Comparison of ENCODE assay signal across 1 cellular context in genomic region chr7:66114743-66115727, GRCh38.
TF ChIP-seq lines count a peak whose summit lies in the region.

Gene CRCP (plus strand): TSS chr7:66114847. CDS start chr7:66114963, 116 bp downstream.

TF ChIP-seq in HepG2, 621 proteins besides CTCF, POLR2A, EP300 and RAD21 (continued from another document and continues in another):
- 0 out of 2 replicates have a peak, but pooled peaks have one; percentile 39 for TF ChIP-seq ZNF788 (CRISPR knock-in tag; IDR thresholded peaks at IDR 0.05; ENCODE audit: borderline replicate concordance)
- peak; percentile 68; the same call in 1 of the 2 replicates for TF ChIP-seq IKZF5 (CRISPR knock-in tag; IDR thresholded peaks at IDR 0.05)
- TF ChIP-seq ZNF143 (CRISPR knock-in tag; IDR thresholded peaks at IDR 0.05) = peak; percentile 91
- peak; percentile 67 for TF ChIP-seq RXRA (CRISPR knock-in tag; IDR thresholded peaks at IDR 0.05)
- no peak for TF ChIP-seq DNMT3B (CRISPR knock-in tag; conservative IDR thresholded peaks at IDR 0.05)
- peak; percentile 87 for TF ChIP-seq SALL2 (CRISPR knock-in tag; IDR thresholded peaks at IDR 0.05)
- TF ChIP-seq E2F5 (CRISPR knock-in tag; conservative IDR thresholded peaks at IDR 0.05) = peak; percentile 64; the same call in 1 of the 2 replicates
- TF ChIP-seq KLF12 (CRISPR knock-in tag; IDR thresholded peaks at IDR 0.05; ENCODE audit: borderline replicate concordance) = peak; percentile 81
- TF ChIP-seq, protein P1, sequence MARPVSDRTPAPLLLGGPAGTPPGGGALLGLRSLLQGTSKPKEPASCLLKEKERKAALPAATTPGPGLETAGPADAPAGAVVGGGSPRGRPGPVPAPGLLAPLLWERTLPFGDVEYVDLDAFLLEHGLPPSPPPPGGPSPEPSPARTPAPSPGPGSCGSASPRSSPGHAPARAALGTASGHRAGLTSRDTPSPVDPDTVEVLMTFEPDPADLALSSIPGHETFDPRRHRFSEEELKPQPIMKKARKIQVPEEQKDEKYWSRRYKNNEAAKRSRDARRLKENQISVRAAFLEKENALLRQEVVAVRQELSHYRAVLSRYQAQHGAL (CRISPR knock-in tag; IDR thresholded peaks at IDR 0.05; ENCODE audit: not compliant biosample characterization) = peak; percentile 72
- TF ChIP-seq, protein P2, sequence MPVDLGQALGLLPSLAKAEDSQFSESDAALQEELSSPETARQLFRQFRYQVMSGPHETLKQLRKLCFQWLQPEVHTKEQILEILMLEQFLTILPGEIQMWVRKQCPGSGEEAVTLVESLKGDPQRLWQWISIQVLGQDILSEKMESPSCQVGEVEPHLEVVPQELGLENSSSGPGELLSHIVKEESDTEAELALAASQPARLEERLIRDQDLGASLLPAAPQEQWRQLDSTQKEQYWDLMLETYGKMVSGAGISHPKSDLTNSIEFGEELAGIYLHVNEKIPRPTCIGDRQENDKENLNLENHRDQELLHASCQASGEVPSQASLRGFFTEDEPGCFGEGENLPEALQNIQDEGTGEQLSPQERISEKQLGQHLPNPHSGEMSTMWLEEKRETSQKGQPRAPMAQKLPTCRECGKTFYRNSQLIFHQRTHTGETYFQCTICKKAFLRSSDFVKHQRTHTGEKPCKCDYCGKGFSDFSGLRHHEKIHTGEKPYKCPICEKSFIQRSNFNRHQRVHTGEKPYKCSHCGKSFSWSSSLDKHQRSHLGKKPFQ (CRISPR knock-in tag; IDR thresholded peaks at IDR 0.05; ENCODE audit: insufficient replicate concordance) = peak; percentile 82
- TF ChIP-seq ZNF235 (CRISPR knock-in tag; IDR thresholded peaks at IDR 0.05; ENCODE audit: borderline replicate concordance) = peak; percentile 28; the same call in 1 of the 2 replicates
- TF ChIP-seq, protein P3, sequence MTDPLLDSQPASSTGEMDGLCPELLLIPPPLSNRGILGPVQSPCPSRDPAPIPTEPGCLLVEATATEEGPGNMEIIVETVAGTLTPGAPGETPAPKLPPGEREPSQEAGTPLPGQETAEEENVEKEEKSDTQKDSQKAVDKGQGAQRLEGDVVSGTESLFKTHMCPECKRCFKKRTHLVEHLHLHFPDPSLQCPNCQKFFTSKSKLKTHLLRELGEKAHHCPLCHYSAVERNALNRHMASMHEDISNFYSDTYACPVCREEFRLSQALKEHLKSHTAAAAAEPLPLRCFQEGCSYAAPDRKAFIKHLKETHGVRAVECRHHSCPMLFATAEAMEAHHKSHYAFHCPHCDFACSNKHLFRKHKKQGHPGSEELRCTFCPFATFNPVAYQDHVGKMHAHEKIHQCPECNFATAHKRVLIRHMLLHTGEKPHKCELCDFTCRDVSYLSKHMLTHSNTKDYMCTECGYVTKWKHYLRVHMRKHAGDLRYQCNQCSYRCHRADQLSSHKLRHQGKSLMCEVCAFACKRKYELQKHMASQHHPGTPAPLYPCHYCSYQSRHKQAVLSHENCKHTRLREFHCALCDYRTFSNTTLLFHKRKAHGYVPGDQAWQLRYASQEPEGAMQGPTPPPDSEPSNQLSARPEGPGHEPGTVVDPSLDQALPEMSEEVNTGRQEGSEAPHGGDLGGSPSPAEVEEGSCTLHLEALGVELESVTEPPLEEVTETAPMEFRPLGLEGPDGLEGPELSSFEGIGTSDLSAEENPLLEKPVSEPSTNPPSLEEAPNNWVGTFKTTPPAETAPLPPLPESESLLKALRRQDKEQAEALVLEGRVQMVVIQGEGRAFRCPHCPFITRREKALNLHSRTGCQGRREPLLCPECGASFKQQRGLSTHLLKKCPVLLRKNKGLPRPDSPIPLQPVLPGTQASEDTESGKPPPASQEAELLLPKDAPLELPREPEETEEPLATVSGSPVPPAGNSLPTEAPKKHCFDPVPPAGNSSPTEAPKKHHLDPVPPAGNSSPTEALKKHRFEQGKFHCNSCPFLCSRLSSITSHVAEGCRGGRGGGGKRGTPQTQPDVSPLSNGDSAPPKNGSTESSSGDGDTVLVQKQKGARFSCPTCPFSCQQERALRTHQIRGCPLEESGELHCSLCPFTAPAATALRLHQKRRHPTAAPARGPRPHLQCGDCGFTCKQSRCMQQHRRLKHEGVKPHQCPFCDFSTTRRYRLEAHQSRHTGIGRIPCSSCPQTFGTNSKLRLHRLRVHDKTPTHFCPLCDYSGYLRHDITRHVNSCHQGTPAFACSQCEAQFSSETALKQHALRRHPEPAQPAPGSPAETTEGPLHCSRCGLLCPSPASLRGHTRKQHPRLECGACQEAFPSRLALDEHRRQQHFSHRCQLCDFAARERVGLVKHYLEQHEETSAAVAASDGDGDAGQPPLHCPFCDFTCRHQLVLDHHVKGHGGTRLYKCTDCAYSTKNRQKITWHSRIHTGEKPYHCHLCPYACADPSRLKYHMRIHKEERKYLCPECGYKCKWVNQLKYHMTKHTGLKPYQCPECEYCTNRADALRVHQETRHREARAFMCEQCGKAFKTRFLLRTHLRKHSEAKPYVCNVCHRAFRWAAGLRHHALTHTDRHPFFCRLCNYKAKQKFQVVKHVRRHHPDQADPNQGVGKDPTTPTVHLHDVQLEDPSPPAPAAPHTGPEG (CRISPR knock-in tag; IDR thresholded peaks at IDR 0.05) = no peak
- TF ChIP-seq ZNF782 (CRISPR knock-in tag; IDR thresholded peaks at IDR 0.05; ENCODE audit: borderline replicate concordance) = peak; percentile 86
- TF ChIP-seq NFIB (CRISPR knock-in tag; IDR thresholded peaks at IDR 0.05; ENCODE audit: borderline replicate concordance) = no peak
- no peak for TF ChIP-seq ZNF234 (CRISPR knock-in tag; conservative IDR thresholded peaks at IDR 0.05)
- TF ChIP-seq, protein P4, sequence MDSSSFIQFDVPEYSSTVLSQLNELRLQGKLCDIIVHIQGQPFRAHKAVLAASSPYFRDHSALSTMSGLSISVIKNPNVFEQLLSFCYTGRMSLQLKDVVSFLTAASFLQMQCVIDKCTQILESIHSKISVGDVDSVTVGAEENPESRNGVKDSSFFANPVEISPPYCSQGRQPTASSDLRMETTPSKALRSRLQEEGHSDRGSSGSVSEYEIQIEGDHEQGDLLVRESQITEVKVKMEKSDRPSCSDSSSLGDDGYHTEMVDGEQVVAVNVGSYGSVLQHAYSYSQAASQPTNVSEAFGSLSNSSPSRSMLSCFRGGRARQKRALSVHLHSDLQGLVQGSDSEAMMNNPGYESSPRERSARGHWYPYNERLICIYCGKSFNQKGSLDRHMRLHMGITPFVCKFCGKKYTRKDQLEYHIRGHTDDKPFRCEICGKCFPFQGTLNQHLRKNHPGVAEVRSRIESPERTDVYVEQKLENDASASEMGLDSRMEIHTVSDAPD (CRISPR knock-in tag; IDR thresholded peaks at IDR 0.05) = peak; percentile 82
- TF ChIP-seq, protein P5, sequence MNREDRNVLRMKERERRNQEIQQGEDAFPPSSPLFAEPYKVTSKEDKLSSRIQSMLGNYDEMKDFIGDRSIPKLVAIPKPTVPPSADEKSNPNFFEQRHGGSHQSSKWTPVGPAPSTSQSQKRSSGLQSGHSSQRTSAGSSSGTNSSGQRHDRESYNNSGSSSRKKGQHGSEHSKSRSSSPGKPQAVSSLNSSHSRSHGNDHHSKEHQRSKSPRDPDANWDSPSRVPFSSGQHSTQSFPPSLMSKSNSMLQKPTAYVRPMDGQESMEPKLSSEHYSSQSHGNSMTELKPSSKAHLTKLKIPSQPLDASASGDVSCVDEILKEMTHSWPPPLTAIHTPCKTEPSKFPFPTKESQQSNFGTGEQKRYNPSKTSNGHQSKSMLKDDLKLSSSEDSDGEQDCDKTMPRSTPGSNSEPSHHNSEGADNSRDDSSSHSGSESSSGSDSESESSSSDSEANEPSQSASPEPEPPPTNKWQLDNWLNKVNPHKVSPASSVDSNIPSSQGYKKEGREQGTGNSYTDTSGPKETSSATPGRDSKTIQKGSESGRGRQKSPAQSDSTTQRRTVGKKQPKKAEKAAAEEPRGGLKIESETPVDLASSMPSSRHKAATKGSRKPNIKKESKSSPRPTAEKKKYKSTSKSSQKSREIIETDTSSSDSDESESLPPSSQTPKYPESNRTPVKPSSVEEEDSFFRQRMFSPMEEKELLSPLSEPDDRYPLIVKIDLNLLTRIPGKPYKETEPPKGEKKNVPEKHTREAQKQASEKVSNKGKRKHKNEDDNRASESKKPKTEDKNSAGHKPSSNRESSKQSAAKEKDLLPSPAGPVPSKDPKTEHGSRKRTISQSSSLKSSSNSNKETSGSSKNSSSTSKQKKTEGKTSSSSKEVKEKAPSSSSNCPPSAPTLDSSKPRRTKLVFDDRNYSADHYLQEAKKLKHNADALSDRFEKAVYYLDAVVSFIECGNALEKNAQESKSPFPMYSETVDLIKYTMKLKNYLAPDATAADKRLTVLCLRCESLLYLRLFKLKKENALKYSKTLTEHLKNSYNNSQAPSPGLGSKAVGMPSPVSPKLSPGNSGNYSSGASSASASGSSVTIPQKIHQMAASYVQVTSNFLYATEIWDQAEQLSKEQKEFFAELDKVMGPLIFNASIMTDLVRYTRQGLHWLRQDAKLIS (CRISPR knock-in tag; IDR thresholded peaks at IDR 0.05) = no peak
- TF ChIP-seq, protein P6, sequence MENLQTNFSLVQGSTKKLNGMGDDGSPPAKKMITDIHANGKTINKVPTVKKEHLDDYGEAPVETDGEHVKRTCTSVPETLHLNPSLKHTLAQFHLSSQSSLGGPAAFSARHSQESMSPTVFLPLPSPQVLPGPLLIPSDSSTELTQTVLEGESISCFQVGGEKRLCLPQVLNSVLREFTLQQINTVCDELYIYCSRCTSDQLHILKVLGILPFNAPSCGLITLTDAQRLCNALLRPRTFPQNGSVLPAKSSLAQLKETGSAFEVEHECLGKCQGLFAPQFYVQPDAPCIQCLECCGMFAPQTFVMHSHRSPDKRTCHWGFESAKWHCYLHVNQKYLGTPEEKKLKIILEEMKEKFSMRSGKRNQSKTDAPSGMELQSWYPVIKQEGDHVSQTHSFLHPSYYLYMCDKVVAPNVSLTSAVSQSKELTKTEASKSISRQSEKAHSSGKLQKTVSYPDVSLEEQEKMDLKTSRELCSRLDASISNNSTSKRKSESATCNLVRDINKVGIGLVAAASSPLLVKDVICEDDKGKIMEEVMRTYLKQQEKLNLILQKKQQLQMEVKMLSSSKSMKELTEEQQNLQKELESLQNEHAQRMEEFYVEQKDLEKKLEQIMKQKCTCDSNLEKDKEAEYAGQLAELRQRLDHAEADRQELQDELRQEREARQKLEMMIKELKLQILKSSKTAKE (CRISPR knock-in tag; IDR thresholded peaks at IDR 0.05; ENCODE audit: borderline replicate concordance) = no peak
- TF ChIP-seq RFX3 (CRISPR knock-in tag; IDR thresholded peaks at IDR 0.05) = no peak
- TF ChIP-seq XBP1 (CRISPR knock-in tag; IDR thresholded peaks at IDR 0.05) = no peak
- no peak for TF ChIP-seq ZNF619 (CRISPR knock-in tag; IDR thresholded peaks at IDR 0.05)
- no peak for TF ChIP-seq ZNF33B (CRISPR knock-in tag; IDR thresholded peaks at IDR 0.05)
- no peak for TF ChIP-seq GTF2F1 (IDR thresholded peaks at IDR 0.05; ENCODE audit: low read length)
- TF ChIP-seq, protein P7, sequence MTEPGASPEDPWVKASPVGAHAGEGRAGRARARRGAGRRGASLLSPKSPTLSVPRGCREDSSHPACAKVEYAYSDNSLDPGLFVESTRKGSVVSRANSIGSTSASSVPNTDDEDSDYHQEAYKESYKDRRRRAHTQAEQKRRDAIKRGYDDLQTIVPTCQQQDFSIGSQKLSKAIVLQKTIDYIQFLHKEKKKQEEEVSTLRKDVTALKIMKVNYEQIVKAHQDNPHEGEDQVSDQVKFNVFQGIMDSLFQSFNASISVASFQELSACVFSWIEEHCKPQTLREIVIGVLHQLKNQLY (CRISPR knock-in tag; IDR thresholded peaks at IDR 0.05) = no peak
- TF ChIP-seq ZNF510 (CRISPR knock-in tag; IDR thresholded peaks at IDR 0.05; ENCODE audit: low read depth) = peak; percentile 69; the same call in 1 of the 2 replicates
- TF ChIP-seq ZNF556 (CRISPR knock-in tag; IDR thresholded peaks at IDR 0.05; ENCODE audit: borderline replicate concordance) = peak; percentile 58; the same call in 1 of the 2 replicates
- TF ChIP-seq ZFP36 (IDR thresholded peaks at IDR 0.05; ENCODE audit: borderline replicate concordance, low read depth, low read length, partially characterized antibody) = no peak
- TF ChIP-seq ASH2L (IDR thresholded peaks at IDR 0.05; ENCODE audit: insufficient read length, low read depth, low read length) = peak; percentile 89
- no peak for TF ChIP-seq ZFAT (CRISPR knock-in tag; conservative IDR thresholded peaks at IDR 0.05)
- TF ChIP-seq ZNF7 (CRISPR knock-in tag; IDR thresholded peaks at IDR 0.05) = no peak
- TF ChIP-seq ZNF678 (CRISPR knock-in tag; IDR thresholded peaks at IDR 0.05) = 0 out of 2 replicates have a peak, but pooled peaks have one; percentile 60
- peak; percentile 88; the same call in 1 of the 2 replicates for TF ChIP-seq ZFP91 (CRISPR knock-in tag; IDR thresholded peaks at IDR 0.05; ENCODE audit: borderline replicate concordance)
- peak; percentile 81 for TF ChIP-seq ZMYM4 (CRISPR knock-in tag; IDR thresholded peaks at IDR 0.05)
- TF ChIP-seq HOXA5 (CRISPR knock-in tag; IDR thresholded peaks at IDR 0.05) = 0 out of 2 replicates have a peak, but pooled peaks have one; percentile 55
- peak; percentile 83 for TF ChIP-seq GLI4 (CRISPR knock-in tag; IDR thresholded peaks at IDR 0.05; ENCODE audit: borderline replicate concordance)
- 0 out of 2 replicates have a peak, but pooled peaks have one; percentile 21 for TF ChIP-seq ZNF414 (CRISPR knock-in tag; IDR thresholded peaks at IDR 0.05)
